13 cellular contexts compared by ENCODE assay signal in the genomic region with DNA sequence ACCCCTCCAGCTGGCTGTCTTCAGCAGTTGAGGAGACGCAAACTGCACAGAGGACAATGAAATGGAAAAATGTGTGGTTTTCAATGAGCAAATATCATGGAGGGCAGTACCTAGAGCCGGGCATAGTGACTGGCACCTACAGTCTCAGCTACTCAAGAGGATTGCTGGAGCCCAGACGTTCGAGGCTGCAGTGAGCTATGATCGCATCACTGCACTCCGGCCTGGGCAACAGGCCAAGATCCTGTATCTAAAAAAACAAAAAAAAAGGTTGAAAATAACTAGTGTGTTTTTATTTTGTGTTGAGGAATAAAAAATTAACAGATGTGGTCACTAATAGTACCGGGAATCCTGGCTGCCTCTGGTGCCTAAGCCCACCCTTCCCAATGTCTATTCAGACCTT.
DNase-seq lines count a peak whose midpoint lies in the region; TF ChIP-seq lines count a peak whose summit lies in the region.
"Had no signal": no experiment of that assay in that cellular context is flagged by ENCODE, and none has a peak within 500 bp of the region (broad histone marks: within the 10 kb centered on the region; RNA-seq: fewer than 3 reads in every experiment).

No MANE protein-coding gene starts in this region.

- no peak overlapping the region for H2BK20ac ChIP-seq in H9 (ENCODE audit: low read depth, low read length, poor library complexity, severe bottlenecking)

- no peak overlapping the region for H3T11ph ChIP-seq in H9 (ENCODE audit: low read length)

- no peak overlapping the region for H3K14ac ChIP-seq in H9 (ENCODE audit: insufficient read depth, low read length)

- no peak for TF ChIP-seq POLR2A in thyroid gland (IDR thresholded peaks at IDR 0.05)

- H3K4me2 ChIP-seq in H9 (ENCODE audit: insufficient read depth, insufficient read length, low read length): no peak overlapping the region

- H4K5ac ChIP-seq in H9 (ENCODE audit: insufficient read length, low read depth, low read length): no peak overlapping the region

- peaks cover 26 to 29% (median 29%) of the 10 kb centered on the region in 3 experiments for H3K36me3 Mint-ChIP-seq in H9 (ENCODE audit: insufficient read depth in 1 of 3, low read depth in 3 of 3)
- H3K36me3 Mint-ChIP-seq: IgD-negative memory B cell had no signal

- peaks cover 12% of the 10 kb centered on the region for H3K9me3 ChIP-seq in H9 (ENCODE audit: control insufficient read depth, low read depth, low read length)
- no peaks in the 10 kb centered on the region for H3K9me3 ChIP-seq in thyroid gland
- peaks cover 10% of the 10 kb centered on the region for H3K9me3 ChIP-seq in A673 (ENCODE audit: low read depth, low read length, poor library complexity, severe bottlenecking)

- BruUV-seq in A673 (replicated peaks; lab: Mats Ljungman, UMichigan): no TSS peak

- no peak overlapping the region for H3K23ac ChIP-seq in H9 (ENCODE audit: insufficient read length, low read depth, low read length)

- intact Hi-C loops in thyroid gland (cut with DNase I): no loop called here
- intact Hi-C loops in A673 (cut with micrococcal nuclease; ENCODE audit: unreplicated experiment): no loop called here

- peaks cover 6% of the 10 kb centered on the region for H3K79me1 ChIP-seq in H9 (ENCODE audit: insufficient read depth, low read depth, low read length, poor library complexity, severe bottlenecking)

- H3K79me2 ChIP-seq in H9 (ENCODE audit: insufficient read depth, low read length): peaks cover 4% of the 10 kb centered on the region; the same call in 1 of the 2 replicates

- H3K4me1 ChIP-seq in H9 (ENCODE audit: insufficient read depth, low read length) (peaks cover 10% of the 10 kb centered on the region), thyroid gland (peaks cover 4 to 6% of the 10 kb centered on the region in 2 donors), A673 (ENCODE audit: insufficient read depth, low read length, poor library complexity, severe bottlenecking) (no peaks in the 10 kb centered on the region)

- no peak overlapping the region for H2AFZ ChIP-seq in H9 (ENCODE audit: low read length)

- no peak for TF ChIP-seq CTCF in H9 (conservative IDR thresholded peaks at IDR 0.05)
- TF ChIP-seq CTCF in brain microvascular endothelial cell (IDR thresholded peaks at IDR 0.05; ENCODE audit: low read depth, low read length, missing control alignments): no peak
- no peak for TF ChIP-seq CTCF in thyroid gland (IDR thresholded peaks at IDR 0.05)
- TF ChIP-seq CTCF in A673 (conservative IDR thresholded peaks at IDR 0.05; ENCODE audit: low read depth, low read length): no peak

- no peaks in the 10 kb centered on the region for H3K27me3 Mint-ChIP-seq in H9 (ENCODE audit: low read depth)
- H3K27me3 Mint-ChIP-seq: B cell; CD4-positive, alpha-beta T cell; IgD-negative memory B cell had no signal

- no peak overlapping the region for H2BK12ac ChIP-seq in H9 (ENCODE audit: insufficient read length, low read depth, low read length)

- no CpG with 5 or more reads among the region's 7 CpGs for WGBS in H9 (ENCODE audit: extremely low coverage, insufficient read length, low lambda C conversion rate)
- 26 to 29% methylated on average over 7 of the region's 7 CpGs for whole genome bisulfite sequencing in thyroid gland, 2 donors

- H2BK5ac ChIP-seq in H9 (ENCODE audit: insufficient read length, low read length): no peak overlapping the region

- H3K27me3 ChIP-seq in H9 (ENCODE audit: insufficient read depth, low read length) (no peaks in the 10 kb centered on the region), brain microvascular endothelial cell (replicated peaks) (no peaks in the 10 kb centered on the region), thyroid gland (no peaks in the 10 kb centered on the region), A673 (replicated peaks; ENCODE audit: insufficient read depth, low read depth, low read length, poor library complexity) (no peaks in the 10 kb centered on the region)

- H3K4me1 Mint-ChIP-seq in H9: peaks cover 44 to 49% of the 10 kb centered on the region in 2 experiments
- H3K4me1 Mint-ChIP-seq: B cell, IgD-negative memory B cell had no signal

- DNase-seq in NCI-H2029 (lab: John Stamatoyannopoulos, UW): peak; percentile 6
- DNase-seq in NCI-H2029 treated with DMSO at 0.1 percent for 48 hours (lab: John Stamatoyannopoulos, UW): no peak
- DNase-seq in H9: no peak
- peak; percentile 22 for DNase-seq in brain microvascular endothelial cell
- peak; percentile 62 to 75 for DNase-seq in thyroid gland
- DNase-seq in RKO (ENCODE audit: low spot score): no peak
- no peak for DNase-seq in A673 (ENCODE audit: low spot score)
- DNase-seq: C1 segment of cervical spinal cord; CD4-positive, alpha-beta T cell; DND-41; GF-D8 had no signal

- no peaks in the 10 kb centered on the region for H3K36me3 ChIP-seq in brain microvascular endothelial cell (replicated peaks)
- H3K36me3 ChIP-seq in thyroid gland: no peaks in the 10 kb centered on the region
- H3K36me3 ChIP-seq in A673 (ENCODE audit: insufficient read depth, low read length, poor library complexity, severe bottlenecking): no peaks in the 10 kb centered on the region

- H3K18ac ChIP-seq in H9 (ENCODE audit: insufficient read length, low read depth, low read length): no peak overlapping the region

- H2AK5ac ChIP-seq in H9 (ENCODE audit: insufficient read length, low read length): no peak overlapping the region

- H2BK15ac ChIP-seq in H9 (ENCODE audit: low read depth, low read length): peak overlapping the region; percentile 19; the same call in 1 of the 2 replicates

- no peaks in the 10 kb centered on the region for H4K20me1 ChIP-seq in H9 (ENCODE audit: control insufficient read depth, insufficient read depth, insufficient read length)

- CTCF ChIA-PET in A673 (lab: Charles Lee): no interaction called here

- no peak overlapping the region for H3K9ac ChIP-seq in H9 (ENCODE audit: extremely low read depth, insufficient read length, low read length)

- no peak overlapping the region for H3K27ac ChIP-seq in H9 (ENCODE audit: insufficient read length, low read depth, low read length)
- no peak overlapping the region for H3K27ac ChIP-seq in brain microvascular endothelial cell
- no peak overlapping the region for H3K27ac ChIP-seq in thyroid gland
- no peak overlapping the region for H3K27ac ChIP-seq in A673 (ENCODE audit: low read depth, low read length, poor library complexity, severe bottlenecking)

- no peak overlapping the region for H3K56ac ChIP-seq in H9 (ENCODE audit: insufficient read length, low read depth, low read length)

- no peak overlapping the region for H4K91ac ChIP-seq in H9 (ENCODE audit: insufficient read length, low read depth, low read length)

- H4K8ac ChIP-seq in H9 (replicated peaks; ENCODE audit: insufficient read length, low read depth, low read length): peak overlapping the region; percentile 33

- H3K4me3 ChIP-seq in brain microvascular endothelial cell (ENCODE audit: low read depth, low read length) (no peak overlapping the region), thyroid gland (replicated peaks in 1 of 3) (no peak overlapping the region), A673 (ENCODE audit: low read depth, low read length, poor library complexity, severe bottlenecking) (no peak overlapping the region)

- POLR2A ChIA-PET in A673 (lab: Charles Lee; ENCODE audit: low non-redundant PET): no interaction called here

- in situ Hi-C loops in brain microvascular endothelial cell (cut with HindIII; ENCODE audit: low pct_ligation_motif_present, low sequenced_read_pairs): no loop called here

- H3K23me2 ChIP-seq in H9 (ENCODE audit: insufficient read length, low read depth, low read length, poor library complexity, severe bottlenecking): no peaks in the 10 kb centered on the region

- H3K9me3 Mint-ChIP-seq in H9: peaks cover 21 to 25% of the 10 kb centered on the region in 2 experiments

- H3K4me3 Mint-ChIP-seq in H9: no peak overlapping the region
- H3K4me3 Mint-ChIP-seq: B cell; CD4-positive, alpha-beta T cell; IgD-negative memory B cell had no signal

- no peak overlapping the region for H2BK120ac ChIP-seq in H9 (ENCODE audit: low read depth, low read length, poor library complexity, severe bottlenecking)

- peak overlapping the region in 1 of 3 experiments; percentile 92; a peak in 1 of 7 replicates for H3K27ac Mint-ChIP-seq in H9
- H3K27ac Mint-ChIP-seq: B cell; CD4-positive, alpha-beta T cell had no signal

- no peak overlapping the region for H3K4ac ChIP-seq in H9 (ENCODE audit: low read depth, low read length)

Comparison
In these comparisons a context has a peak if more than half of its experiments do, and no peak if none do; other contexts are left out.
1. DNase-seq: peak in NCI-H2029 (single experiment), brain microvascular endothelial cell (single experiment) and thyroid gland (2 of 2); none in NCI-H2029 treated with DMSO at 0.1 percent for 48 hours (single experiment), H9 (single experiment), RKO (single experiment) and A673 (single experiment).